In genomic region chr1:2279210-2279639, GRCh38 we compare ENCODE assay signal across 8 cellular contexts. TPM values are rescaled to one million over a fixed set of nuclear protein-coding genes. Genes with fewer than 3 reads are reported as not detected.
DNase-seq lines count a peak whose midpoint lies in the region; ATAC-seq and TF ChIP-seq lines count a peak whose summit lies in the region.

No MANE protein-coding gene starts in this region.

- H2BK5ac ChIP-seq in mesenchymal stem cell (ENCODE audit: low read depth, low read length, poor library complexity, severe bottlenecking): no peak overlapping the region

- peak in 1 of 2 donors; percentile 11 for TF ChIP-seq EP300 in tibial nerve (IDR thresholded peaks at IDR 0.05)

- H3K27me3 ChIP-seq in mesenchymal stem cell (ENCODE audit: control insufficient read depth in 1 of 2, insufficient read depth in 1 of 2, low read length in 2 of 2): no peaks in the 10 kb centered on the region
- no peaks in the 10 kb centered on the region for H3K27me3 ChIP-seq in tibial nerve

- H3K4me3 ChIP-seq in mesenchymal stem cell (ENCODE audit: insufficient read depth in 1 of 2, low read depth in 1 of 2, low read length in 2 of 2) (peak overlapping the region; percentile 11 to 46), tibial nerve (no peak overlapping the region)

- TF ChIP-seq CTCF in endothelial cell (IDR thresholded peaks at IDR 0.05; ENCODE audit: unreplicated experiment) (no peak), tibial nerve (IDR thresholded peaks at IDR 0.05) (no peak)

- peaks cover 14% of the 10 kb centered on the region for H3K79me1 ChIP-seq in mesenchymal stem cell (replicated peaks; ENCODE audit: low read length, poor library complexity, severe bottlenecking)

- peak overlapping the region; percentile 99 for H4K8ac ChIP-seq in mesenchymal stem cell (ENCODE audit: low read length)

- H3K36me3 ChIP-seq in mesenchymal stem cell (ENCODE audit: control insufficient read depth in 1 of 2, insufficient read depth in 2 of 2, low read depth in 1 of 2, low read length in 2 of 2) (peaks cover 9 to 46% of the 10 kb centered on the region in 2 experiments), tibial nerve (peaks cover 0 to 10% (median 0%) of the 10 kb centered on the region in 3 donors)

- H3K9me3 Mint-ChIP-seq in T-helper 1 cell treated with Interleukin-12 subunit alpha and Interleukin-12 subunit beta and Interleukin-4 antibody, amounts not matched to agents 30 μg/mL and 1 μg/mL, for 36 hours: no peaks in the 10 kb centered on the region
- H3K9me3 Mint-ChIP-seq in endothelial cell (ENCODE audit: unreplicated experiment): no peaks in the 10 kb centered on the region

- H3K27ac ChIP-seq in mesenchymal stem cell (ENCODE audit: low read length, poor library complexity, severe bottlenecking) (peak overlapping the region; percentile 70), tibial nerve (peak overlapping the region; percentile 17 to 92 (median 62))

- DNase-seq in T-helper 1 cell (no peak), endothelial cell (ENCODE audit: low spot score) (peak; percentile 83), mesenchymal stem cell (peak; percentile 88), tibial nerve (ENCODE audit: low spot score in 2 of 2) (no peak), NCI-H345 treated with DMSO at 0.1 percent for 48 hours (lab: John Stamatoyannopoulos, UW; ENCODE audit: unreplicated experiment) (no peak)
- no peak for DNase-seq in activated CD4-positive, alpha-beta T cell treated with anti-CD3 and anti-CD28 coated beads for 48 hours

- H3K4ac ChIP-seq in mesenchymal stem cell (ENCODE audit: low read depth in 1 of 2, low read length in 2 of 2): peak overlapping the region; percentile 95 to 97

- peak overlapping the region; percentile 80 to 96 for H2BK12ac ChIP-seq in mesenchymal stem cell (ENCODE audit: low read length in 2 of 2)

- peak overlapping the region; percentile 42 for H3K9ac ChIP-seq in mesenchymal stem cell (ENCODE audit: low read length)

- H2AFZ ChIP-seq in mesenchymal stem cell (ENCODE audit: low read depth, low read length): no peak overlapping the region

- peak overlapping the region; percentile 87 for H2BK15ac ChIP-seq in mesenchymal stem cell (ENCODE audit: low read depth, poor library complexity, severe bottlenecking)

- H3K4me1 Mint-ChIP-seq in T-helper 1 cell treated with Interleukin-12 subunit alpha and Interleukin-12 subunit beta and Interleukin-4 antibody, amounts not matched to agents 30 μg/mL and 1 μg/mL, for 36 hours (ENCODE audit: low read depth): peaks cover 10% of the 10 kb centered on the region
- peaks cover 32% of the 10 kb centered on the region for H3K4me1 Mint-ChIP-seq in endothelial cell (ENCODE audit: unreplicated experiment)

- H2BK120ac ChIP-seq in mesenchymal stem cell (ENCODE audit: low read depth, low read length): peak overlapping the region; percentile 96

- H3K4me1 ChIP-seq in mesenchymal stem cell (ENCODE audit: control insufficient read depth, insufficient read depth, low read depth, low read length) (peaks cover 65% of the 10 kb centered on the region), tibial nerve (peaks cover 4 to 76% (median 73%) of the 10 kb centered on the region in 4 donors)

- peak overlapping the region; percentile 41 for H3K27ac Mint-ChIP-seq in T-helper 1 cell treated with Interleukin-12 subunit alpha and Interleukin-12 subunit beta and Interleukin-4 antibody, amounts not matched to agents 30 μg/mL and 1 μg/mL, for 36 hours
- H3K27ac Mint-ChIP-seq in endothelial cell (ENCODE audit: unreplicated experiment): peak overlapping the region; percentile 97

- H4K91ac ChIP-seq in mesenchymal stem cell (ENCODE audit: low read length): peak overlapping the region; percentile 100

- H2AK5ac ChIP-seq in mesenchymal stem cell (ENCODE audit: low read length, severe bottlenecking): peak overlapping the region; percentile 79

- H3K23ac ChIP-seq in mesenchymal stem cell (ENCODE audit: low read length in 2 of 2): peak overlapping the region in 1 of 2 experiments; percentile 92

- 7% methylated on average over 2 of the region's 13 CpGs for WGBS in mesenchymal stem cell
- WGBS in tibial nerve, 2 donors: 2 to 6% methylated on average over 11 to 13 of the region's 13 CpGs

- H3K27me3 Mint-ChIP-seq in T-helper 1 cell treated with Interleukin-12 subunit alpha and Interleukin-12 subunit beta and Interleukin-4 antibody, amounts not matched to agents 30 μg/mL and 1 μg/mL, for 36 hours (ENCODE audit: low read depth): no peaks in the 10 kb centered on the region
- peaks cover 12% of the 10 kb centered on the region for H3K27me3 Mint-ChIP-seq in endothelial cell (ENCODE audit: unreplicated experiment)

- peak overlapping the region; percentile 96 to 100 for H3K18ac ChIP-seq in mesenchymal stem cell (ENCODE audit: low read depth in 1 of 2, low read length in 2 of 2)

- H3K4me3 Mint-ChIP-seq in T-helper 1 cell treated with Interleukin-12 subunit alpha and Interleukin-12 subunit beta and Interleukin-4 antibody, amounts not matched to agents 30 μg/mL and 1 μg/mL, for 36 hours: no peak overlapping the region
- H3K4me3 Mint-ChIP-seq in endothelial cell (ENCODE audit: unreplicated experiment): peak overlapping the region; percentile 23

- H3K4me2 ChIP-seq in mesenchymal stem cell (ENCODE audit: low read length, poor library complexity, severe bottlenecking): peak overlapping the region; percentile 57

- ATAC-seq in GM18505 (IDR thresholded peaks at IDR 0.05; ENCODE audit: unreplicated experiment): no peak

- H3K36me3 Mint-ChIP-seq in T-helper 1 cell treated with Interleukin-12 subunit alpha and Interleukin-12 subunit beta and Interleukin-4 antibody, amounts not matched to agents 30 μg/mL and 1 μg/mL, for 36 hours (ENCODE audit: low read depth): peaks cover 12% of the 10 kb centered on the region
- peaks cover 11% of the 10 kb centered on the region for H3K36me3 Mint-ChIP-seq in endothelial cell (ENCODE audit: low read depth, unreplicated experiment)

- peak overlapping the region in 1 of 2 experiments; percentile 99 for H3K14ac ChIP-seq in mesenchymal stem cell (ENCODE audit: low read length in 2 of 2)

- TF ChIP-seq POLR2A in tibial nerve (IDR thresholded peaks at IDR 0.05) (no peak), GM18505 (IDR thresholded peaks at IDR 0.05; ENCODE audit: borderline replicate concordance, extremely low read depth, insufficient read depth, insufficient read length) (no peak)

- H3K9me3 ChIP-seq in mesenchymal stem cell (ENCODE audit: control insufficient read depth, low read length) (peaks cover 6% of the 10 kb centered on the region), tibial nerve (no peaks in the 10 kb centered on the region)

RNA-seq across cellular contexts. Expression of gene SKI, which starts 51.1 kb away (rescaled TPM):
- total RNA-seq in endothelial cell (ENCODE audit: unreplicated experiment): 73.3 TPM
- 43.3 TPM for polyA plus RNA-seq in mesenchymal stem cell (2013, experiment 1 of 2)
- polyA plus RNA-seq in mesenchymal stem cell (2013, experiment 2 of 2): 44.2 TPM
- total RNA-seq in tibial nerve: 100 to 1,000 TPM in 1 of 4 donors, 10 to 100 TPM in 3; 62.8 to 100 (median 72.2) TPM

Comparison
In these comparisons a context has a peak if more than half of its experiments do, and no peak if none do; other contexts are left out.
1. DNase-seq: peak in endothelial cell (single experiment) and mesenchymal stem cell (single experiment); none in T-helper 1 cell (0 of 5), tibial nerve (0 of 2), NCI-H345 treated with DMSO at 0.1 percent for 48 hours (single experiment) and activated CD4-positive, alpha-beta T cell treated with anti-CD3 and anti-CD28 coated beads for 48 hours (single experiment).
2. H3K4me3 ChIP-seq: peak in mesenchymal stem cell (2 of 2); none in tibial nerve (0 of 4).